Comparison of ENCODE assay signal across 35 cellular contexts in genomic region chr3:42446111-42447050, GRCh38. TPM values are rescaled to one million over a fixed set of nuclear protein-coding genes. Genes with fewer than 3 reads are reported as not detected.
"Had no signal": no experiment of that assay in that cellular context is flagged by ENCODE, and none has a peak within 500 bp of the region (broad histone marks: within the 10 kb centered on the region; RNA-seq: fewer than 3 reads in every experiment).

No MANE protein-coding gene starts in this region.

- H2AFZ ChIP-seq: neural progenitor cell had no signal

- H3K4me2 ChIP-seq: neural progenitor cell, smooth muscle cell had no signal

- H3K36me3 ChIP-seq: gastrocnemius medialis, neural progenitor cell, prostate gland, right atrium auricular region, suprapubic skin, transverse colon, upper lobe of right lung, uterus had no signal

- H3K27ac Mint-ChIP-seq: effector memory CD8-positive, alpha-beta T cell; immature natural killer cell; naive thymus-derived CD4-positive, alpha-beta T cell; nephron; neural progenitor cell; stimulated activated naive CD8-positive, alpha-beta T cell treated with anti-CD3 and anti-CD28 coated beads, Interleukin-15, amount 100 ng/mL, for 72 hours had no signal

- ATAC-seq: effector memory CD8-positive, alpha-beta T cell; esophagus mucosa; gastrocnemius medialis; left colon; left ventricle myocardium superior; naive thymus-derived CD4-positive, alpha-beta T cell; sciatic nerve; stimulated activated naive CD8-positive, alpha-beta T cell treated with anti-CD3 and anti-CD28 coated beads, Interleukin-15, amount 100 ng/mL, for 72 hours; upper lobe of right lung had no signal

- H3K9me3 ChIP-seq: gastrocnemius medialis, prostate gland, right atrium auricular region, suprapubic skin, transverse colon, upper lobe of right lung, uterus had no signal

- H3K9me3 Mint-ChIP-seq: effector memory CD8-positive, alpha-beta T cell; immature natural killer cell; naive thymus-derived CD4-positive, alpha-beta T cell; nephron; neural progenitor cell; stimulated activated naive CD8-positive, alpha-beta T cell treated with anti-CD3 and anti-CD28 coated beads, Interleukin-15, amount 100 ng/mL, for 72 hours had no signal

- H3K4me3 Mint-ChIP-seq: effector memory CD8-positive, alpha-beta T cell; immature natural killer cell; naive thymus-derived CD4-positive, alpha-beta T cell; nephron; neural progenitor cell; stimulated activated naive CD8-positive, alpha-beta T cell treated with anti-CD3 and anti-CD28 coated beads, Interleukin-15, amount 100 ng/mL, for 72 hours had no signal

- H3K27me3 ChIP-seq: gastrocnemius medialis, neural progenitor cell, right atrium auricular region, suprapubic skin, transverse colon, uterus had no signal

- H3K4me3 ChIP-seq: gastrocnemius medialis, neural progenitor cell, prostate gland, right atrium auricular region, smooth muscle cell, suprapubic skin, transverse colon, upper lobe of right lung, uterus had no signal

- H3K9ac ChIP-seq: neural progenitor cell had no signal

- H3K4me1 Mint-ChIP-seq: immature natural killer cell; nephron; neural progenitor cell; stimulated activated naive CD8-positive, alpha-beta T cell treated with anti-CD3 and anti-CD28 coated beads, Interleukin-15, amount 100 ng/mL, for 72 hours had no signal

- H3K36me3 Mint-ChIP-seq: immature natural killer cell; naive thymus-derived CD4-positive, alpha-beta T cell; neural progenitor cell had no signal

- H3K4me1 ChIP-seq: prostate gland, transverse colon, uterus had no signal

- H3K27ac ChIP-seq: epithelial cell of prostate, gastrocnemius medialis, neural progenitor cell, prostate gland, right atrium auricular region, suprapubic skin, transverse colon, upper lobe of right lung, uterus had no signal

- DNase-seq: cortex of kidney; effector memory CD8-positive, alpha-beta T cell; foreskin fibroblast; gastrocnemius medialis; head of caudate nucleus; immature natural killer cell; islet precursor cell; kidney glomerular epithelial cell; left colon; left ventricle myocardium superior; mesenchymal stem cell; midbrain; naive thymus-derived CD4-positive, alpha-beta T cell; stimulated activated CD4-positive, alpha-beta T cell treated with anti-CD3 and anti-CD28 coated beads, Interleukin-12 subunit alpha, Interleukin-12 subunit beta, amount 100 ng/mL, for 4 hours; stimulated activated CD4-positive, alpha-beta T cell treated with anti-CD3 and anti-CD28 coated beads, Interleukin-1b, Interleukin-23, amount 100 ng/mL, for 48 hours; stimulated activated CD4-positive, alpha-beta T cell treated with anti-CD3 and anti-CD28 coated beads, Interleukin-4, amount 100 ng/mL, for 1 hour; stimulated activated CD8-positive, alpha-beta memory T cell treated with anti-CD3 and anti-CD28 coated beads, Interleukin-4, amount 100 ng/mL, for 48 hours; stimulated activated naive CD4-positive, alpha-beta T cell; stimulated activated naive CD8-positive, alpha-beta T cell treated with anti-CD3 and anti-CD28 coated beads, Interleukin-15, amount 100 ng/mL, for 72 hours; transverse colon; upper lobe of right lung; uterus had no signal

RNA-seq across cellular contexts. Expression of gene LYZL4, which starts 36.0 kb away (rescaled TPM):
- total RNA-seq: dermis microvascular lymphatic vessel endothelial cell; esophagus mucosa; gastrocnemius medialis; glomerular endothelial cell; left colon; left ventricle myocardium superior; lung microvascular endothelial cell; naive thymus-derived CD4-positive, alpha-beta T cell; osteoblast; right atrium auricular region; sciatic nerve; smooth muscle cell; suprapubic skin; transverse colon; upper lobe of right lung; uterus had no signal
- polyA plus RNA-seq: immature natural killer cell; naive thymus-derived CD4-positive, alpha-beta T cell; smooth muscle cell had no signal

RNA-seq across cellular contexts. Expression of gene VIPR1, which starts 56.1 kb away (rescaled TPM):
- total RNA-seq: dermis microvascular lymphatic vessel endothelial cell, osteoblast had no signal
